ENCODE assay signal across 28 cellular contexts in the genomic region with DNA sequence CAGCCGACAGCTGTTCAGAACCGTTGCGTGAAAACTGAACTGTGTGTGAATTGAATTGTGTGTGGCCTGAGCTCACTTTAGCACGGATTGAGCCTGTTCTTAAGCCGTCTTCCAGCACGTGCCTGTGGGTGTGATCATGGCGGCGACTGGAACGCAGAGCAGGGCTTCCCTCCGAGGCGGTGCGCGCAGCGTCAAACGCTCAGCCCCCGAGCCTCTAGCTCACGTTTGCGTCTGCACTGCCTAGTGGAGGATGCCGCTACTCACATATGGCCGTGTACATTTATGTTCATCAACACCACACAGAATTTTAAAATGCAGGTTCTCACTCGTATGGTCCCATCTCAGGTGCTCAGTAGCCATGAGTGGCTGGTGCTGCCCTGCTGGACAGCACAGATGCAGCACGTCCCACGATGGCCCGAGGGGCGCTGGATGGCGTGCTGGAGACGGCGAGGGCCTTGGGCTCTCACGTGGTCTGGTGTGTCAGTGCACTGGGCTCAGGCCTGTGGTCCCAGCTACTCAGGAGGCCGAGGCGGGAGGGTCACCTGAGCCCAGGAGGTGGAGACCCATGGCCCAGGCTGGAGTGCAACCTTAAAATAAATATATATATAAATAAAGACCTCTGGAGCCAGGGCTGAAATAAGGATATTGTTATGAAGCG.
"Had no signal": no experiment of that assay in that cellular context is flagged by ENCODE, and none has a peak within 500 bp of the region (broad histone marks: within the 10 kb centered on the region; RNA-seq: fewer than 3 reads in every experiment).

No MANE protein-coding gene starts in this region.

- H3K27ac ChIP-seq: heart left ventricle, lower lobe of right lung, neural progenitor cell, neutrophil, ovary, right atrium auricular region, tibial nerve, upper lobe of left lung had no signal

- H3K27me3 ChIP-seq: heart left ventricle, neural progenitor cell, neutrophil, ovary, right atrium auricular region, right lobe of liver, tibial nerve, upper lobe of left lung had no signal

- H3K36me3 ChIP-seq: neural progenitor cell, neutrophil, ovary had no signal

- H3K4me3 ChIP-seq: heart left ventricle, lower lobe of right lung, neural progenitor cell, ovary, right atrium auricular region, right lobe of liver, smooth muscle cell, tibial nerve, upper lobe of left lung had no signal

- H3K4me2 ChIP-seq: neural progenitor cell, smooth muscle cell had no signal

- ATAC-seq: heart left ventricle; left cardiac atrium; left lobe of liver; lower lobe of right lung; naive thymus-derived CD8-positive, alpha-beta T cell; stimulated activated memory B cell treated with anti-CD40 and anti-IgM and Interleukin-4, amounts not matched to agents 10 μg/mL and 1 μg/mL and 100 μg/mL, for 72 hours; stimulated activated naive CD8-positive, alpha-beta T cell treated with anti-CD3 and anti-CD28 coated beads, Interleukin-15, amount 100 ng/mL, for 72 hours had no signal

- H3K9me3 ChIP-seq: heart left ventricle, lower lobe of right lung, neutrophil, ovary, right atrium auricular region, right lobe of liver, tibial nerve, upper lobe of left lung had no signal

- DNase-seq: hypothalamus; immature natural killer cell; kidney glomerular epithelial cell; left cardiac atrium; lower lobe of right lung; mammary epithelial cell; mesenchymal stem cell; occipital lobe; ovary; stimulated activated CD4-positive, alpha-beta T cell treated with anti-CD3 and anti-CD28 coated beads, Interleukin-1b, Interleukin-23, amount 100 ng/mL, for 48 hours; stimulated activated CD4-positive, alpha-beta T cell treated with anti-CD3 and anti-CD28 coated beads, Interleukin-2, amount 100 ng/mL, for 48 hours; stimulated activated CD4-positive, alpha-beta T cell treated with anti-CD3 and anti-CD28 coated beads, Interleukin-4, amount 100 ng/mL, for 4 hours; stimulated activated CD8-positive, alpha-beta memory T cell treated with anti-CD3 and anti-CD28 coated beads, Interleukin-4, amount 100 ng/mL, for 48 hours; stimulated activated naive CD4-positive, alpha-beta T cell treated with Interleukin-2 at 50 U/mL for 16 hours; stimulated activated naive CD8-positive, alpha-beta T cell treated with anti-CD3 and anti-CD28 coated beads, Interleukin-15, amount 100 ng/mL, for 72 hours; substantia nigra had no signal

- FAIRE-seq: islet of Langerhans had no signal

- H3K9ac ChIP-seq: neural progenitor cell had no signal

- H3K4me1 ChIP-seq: lower lobe of right lung, neural progenitor cell, tibial nerve, upper lobe of left lung had no signal

- H2AFZ ChIP-seq: neural progenitor cell had no signal
